In the genomic region with DNA sequence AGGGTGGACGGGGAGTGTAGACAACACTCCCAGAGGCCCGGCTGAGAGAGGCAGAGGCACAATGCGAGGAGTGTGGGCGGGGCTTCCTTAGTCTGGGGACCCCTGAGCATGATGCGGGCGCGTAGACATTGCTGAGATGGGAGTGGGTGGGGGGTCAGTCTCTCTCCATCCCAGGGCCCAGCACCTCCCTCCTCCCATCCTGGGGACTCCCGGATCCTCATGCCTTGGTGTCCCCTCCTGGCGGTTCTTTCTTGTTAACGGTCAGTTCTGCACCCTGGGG, we compare ENCODE assay signal across 22 cellular contexts.
"Had no signal": no experiment of that assay in that cellular context is flagged by ENCODE, and none has a peak within 500 bp of the region (broad histone marks: within the 10 kb centered on the region; RNA-seq: fewer than 3 reads in every experiment).

No MANE protein-coding gene starts in this region.

- H3K4me3 ChIP-seq: SK-N-MC had no signal

- H3K27ac ChIP-seq: SK-N-MC had no signal

- ATAC-seq: activated CD4-positive, CD25-positive, alpha-beta regulatory T cell treated with anti-CD3 and anti-CD28 coated beads, Interleukin-2, amount 50 U/mL, for 24 hours; activated CD8-positive, alpha-beta T cell treated with anti-CD3 and anti-CD28 coated beads, Interleukin-2, amount 10 ng/mL, durations not matched to agents 7 days and 5 days; T-cell had no signal

- H3K4me1 Mint-ChIP-seq: T-cell had no signal

- H3K27ac Mint-ChIP-seq: activated CD8-positive, alpha-beta T cell treated with anti-CD3 and anti-CD28 coated beads, Interleukin-2, amount 10 ng/mL, durations not matched to agents 7 days and 5 days; activated naive CD4-positive, alpha-beta T cell treated with anti-CD3 and anti-CD28 coated beads for 36 hours; activated naive CD8-positive, alpha-beta T cell; activated T-cell treated with anti-CD3 and anti-CD28 coated beads, Interleukin-2, amount 50 U/mL, for 24 hours; activated T-helper 1 cell treated with anti-CD3 and anti-CD28 coated beads, Interleukin-12 subunit alpha, Interleukin-12 subunit beta, Interleukin-2, Interleukin-4 antibody, amounts not matched to agents 30 ng/mL and 10 ng/mL and 1 ng/mL, durations not matched to agents 14 hours and 24 hours and 36 hours; T-cell had no signal

- H3K27me3 Mint-ChIP-seq: activated naive CD8-positive, alpha-beta T cell; activated T-cell treated with anti-CD3 and anti-CD28 coated beads, Interleukin-2, amount 50 U/mL, for 24 hours; T-cell had no signal

- DNase-seq: activated CD4-positive, alpha-beta T cell treated with anti-CD3 and anti-CD28 coated beads for 4 hours; activated CD8-positive, alpha-beta T cell treated with anti-CD3 and anti-CD28 coated beads, Interleukin-2, amount 10 ng/mL, durations not matched to agents 7 days and 5 days; activated gamma-delta T cell; activated naive CD4-positive, alpha-beta T cell treated with anti-CD3 and anti-CD28 coated beads for 36 hours; amygdala; KG1; NCI-H1092; NCI-H1436; NCI-H1694 treated with DMSO at 0.1 percent for 48 hours; NCI-H2029 treated with DMSO at 0.1 percent for 48 hours; NCI-H345; NCI-H510A; NCI-H526 treated with DMSO at 0.1 percent for 48 hours; NCI-H82; T-cell had no signal

- FAIRE-seq: astrocyte had no signal

- H3K36me3 Mint-ChIP-seq: brain had no signal

- H3K4me3 Mint-ChIP-seq: activated CD8-positive, alpha-beta T cell treated with anti-CD3 and anti-CD28 coated beads, Interleukin-2, amount 10 ng/mL, durations not matched to agents 7 days and 5 days; activated naive CD4-positive, alpha-beta T cell treated with anti-CD3 and anti-CD28 coated beads for 36 hours; activated naive CD8-positive, alpha-beta T cell; activated T-cell treated with anti-CD3 and anti-CD28 coated beads, Interleukin-2, amount 50 U/mL, for 24 hours; activated T-helper 1 cell treated with anti-CD3 and anti-CD28 coated beads, Interleukin-12 subunit alpha, Interleukin-12 subunit beta, Interleukin-2, Interleukin-4 antibody, amounts not matched to agents 30 ng/mL and 10 ng/mL and 1 ng/mL, durations not matched to agents 14 hours and 24 hours and 36 hours; brain; T-cell had no signal
